In genomic region chr1:11289064-11289463, GRCh38 we compare ENCODE assay signal across 18 cellular contexts.
"Had no signal": no experiment of that assay in that cellular context is flagged by ENCODE, and none has a peak within 500 bp of the region (broad histone marks: within the 10 kb centered on the region; RNA-seq: fewer than 3 reads in every experiment).

No MANE protein-coding gene starts in this region.

- H3K27me3 ChIP-seq: dorsolateral prefrontal cortex, right atrium auricular region had no signal

- H3K36me3 Mint-ChIP-seq: natural killer cell had no signal

- H3K4me3 ChIP-seq: dorsolateral prefrontal cortex, lung, right atrium auricular region had no signal

- H3K4me3 Mint-ChIP-seq: activated CD8-positive, alpha-beta T cell treated with anti-CD3 and anti-CD28 coated beads for 36 hours; activated T-helper 1 cell treated with anti-CD3 and anti-CD28 coated beads, Interleukin-12 subunit alpha, Interleukin-12 subunit beta, Interleukin-2, Interleukin-4 antibody, amounts not matched to agents 30 ng/mL and 10 ng/mL and 1 ng/mL, durations not matched to agents 14 hours and 24 hours and 36 hours; immature natural killer cell; natural killer cell had no signal

- H3K4me1 ChIP-seq: right atrium auricular region had no signal

- DNase-seq: activated CD8-positive, alpha-beta memory T cell treated with anti-CD3 and anti-CD28 coated beads, Interleukin-2, amount 50 U/mL, for 4 hours; activated CD8-positive, alpha-beta T cell treated with anti-CD3 and anti-CD28 coated beads for 36 hours; activated naive CD4-positive, alpha-beta T cell; aorta; dorsolateral prefrontal cortex; immature natural killer cell; left cardiac atrium; midbrain; natural killer cell; posterior cingulate gyrus; stimulated activated CD4-positive, alpha-beta T cell treated with anti-CD3 and anti-CD28 coated beads, Interleukin-2, amount 100 ng/mL, for 24 hours; stimulated activated naive CD8-positive, alpha-beta T cell treated with anti-CD3 and anti-CD28 coated beads, Interleukin-15, Interleukin-2, amounts not matched to agents 100 U/mL and 50 U/mL, for 24 hours; T-helper 9 cell had no signal

- FAIRE-seq: bronchial epithelial cell, endometrium had no signal

- H3K9me3 Mint-ChIP-seq: activated CD8-positive, alpha-beta T cell treated with anti-CD3 and anti-CD28 coated beads for 36 hours; activated T-helper 1 cell treated with anti-CD3 and anti-CD28 coated beads, Interleukin-12 subunit alpha, Interleukin-12 subunit beta, Interleukin-2, Interleukin-4 antibody, amounts not matched to agents 30 ng/mL and 10 ng/mL and 1 ng/mL, durations not matched to agents 14 hours and 24 hours and 36 hours; immature natural killer cell; natural killer cell had no signal

- H3K9me3 ChIP-seq: right atrium auricular region had no signal

- H3K27ac ChIP-seq: dorsolateral prefrontal cortex, right atrium auricular region had no signal

- H3K27ac Mint-ChIP-seq: activated CD8-positive, alpha-beta T cell treated with anti-CD3 and anti-CD28 coated beads for 36 hours; activated T-helper 1 cell treated with anti-CD3 and anti-CD28 coated beads, Interleukin-12 subunit alpha, Interleukin-12 subunit beta, Interleukin-2, Interleukin-4 antibody, amounts not matched to agents 30 ng/mL and 10 ng/mL and 1 ng/mL, durations not matched to agents 14 hours and 24 hours and 36 hours; natural killer cell had no signal

- H3K27me3 Mint-ChIP-seq: activated CD8-positive, alpha-beta T cell treated with anti-CD3 and anti-CD28 coated beads for 36 hours had no signal
